In the genomic region with DNA sequence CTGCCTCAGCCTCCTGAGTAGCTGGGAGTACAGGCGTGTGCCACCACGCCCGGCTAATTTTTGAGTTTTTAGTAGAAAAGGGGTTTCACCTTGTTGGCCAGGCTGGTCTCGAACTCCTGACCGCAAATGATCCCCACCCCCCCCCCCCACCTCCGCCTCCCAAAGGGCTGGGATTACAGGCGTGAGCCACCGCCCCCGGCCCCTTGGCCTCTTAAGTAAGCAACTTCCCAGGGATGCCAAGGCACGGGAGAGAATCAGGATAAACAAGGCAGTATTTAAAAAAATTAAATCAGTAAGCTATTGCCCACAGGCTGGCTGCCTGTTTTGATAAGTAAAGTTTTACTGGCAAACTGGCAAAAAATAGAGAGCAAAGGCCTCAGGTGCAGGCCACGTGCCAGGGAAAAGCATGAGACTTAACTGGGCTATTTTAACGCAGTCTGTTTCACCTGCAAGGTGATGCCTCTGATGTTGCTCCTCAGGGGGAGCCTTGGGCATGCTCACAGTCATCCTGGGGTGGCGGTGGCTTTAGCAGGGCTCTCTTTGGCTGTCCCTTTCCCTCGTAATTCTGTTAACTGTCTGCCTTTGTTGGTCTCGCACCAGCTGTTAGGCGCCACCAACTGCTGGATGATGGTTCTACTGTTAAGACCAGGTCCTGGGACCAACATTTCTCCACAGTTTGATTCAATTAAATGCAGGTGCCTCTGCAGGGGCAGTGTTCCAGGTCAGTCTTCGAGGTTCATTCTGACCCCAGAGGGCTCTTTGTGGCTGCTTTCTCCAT, we compare ENCODE assay signal across 2 cellular contexts.
TF ChIP-seq lines count a peak whose summit lies in the region.

No MANE protein-coding gene starts in this region.

TF ChIP-seq in A549, 52 proteins besides CTCF, POLR2A, EP300 and RAD21:
- TF ChIP-seq, protein P1, sequence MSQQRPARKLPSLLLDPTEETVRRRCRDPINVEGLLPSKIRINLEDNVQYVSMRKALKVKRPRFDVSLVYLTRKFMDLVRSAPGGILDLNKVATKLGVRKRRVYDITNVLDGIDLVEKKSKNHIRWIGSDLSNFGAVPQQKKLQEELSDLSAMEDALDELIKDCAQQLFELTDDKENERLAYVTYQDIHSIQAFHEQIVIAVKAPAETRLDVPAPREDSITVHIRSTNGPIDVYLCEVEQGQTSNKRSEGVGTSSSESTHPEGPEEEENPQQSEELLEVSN (IDR thresholded peaks at IDR 0.05; ENCODE audit: borderline replicate concordance, low read depth) = peak; percentile 21; the same call in 1 of the 2 replicates
- TF ChIP-seq SMC3 (IDR thresholded peaks at IDR 0.05) (peak; percentile 23; the same call in 1 of the 3 replicates), KDM1A (IDR thresholded peaks at IDR 0.05; ENCODE audit: low read depth) (no peak)

TF ChIP-seq in HepG2, 621 proteins besides CTCF, POLR2A, EP300 and RAD21:
- no peak for TF ChIP-seq GATAD1 (CRISPR knock-in tag; IDR thresholded peaks at IDR 0.05)
- TF ChIP-seq, protein P2, sequence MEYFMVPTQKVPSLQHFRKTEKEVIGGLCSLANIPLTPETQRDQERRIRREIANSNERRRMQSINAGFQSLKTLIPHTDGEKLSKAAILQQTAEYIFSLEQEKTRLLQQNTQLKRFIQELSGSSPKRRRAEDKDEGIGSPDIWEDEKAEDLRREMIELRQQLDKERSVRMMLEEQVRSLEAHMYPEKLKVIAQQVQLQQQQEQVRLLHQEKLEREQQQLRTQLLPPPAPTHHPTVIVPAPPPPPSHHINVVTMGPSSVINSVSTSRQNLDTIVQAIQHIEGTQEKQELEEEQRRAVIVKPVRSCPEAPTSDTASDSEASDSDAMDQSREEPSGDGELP (IDR thresholded peaks at IDR 0.05; ENCODE audit: borderline replicate concordance, low read depth) = peak; percentile 79; the same call in 1 of the 2 replicates
- no peak for TF ChIP-seq HCFC1 (IDR thresholded peaks at IDR 0.05; ENCODE audit: low read depth, low read length)
- TF ChIP-seq, protein P3, sequence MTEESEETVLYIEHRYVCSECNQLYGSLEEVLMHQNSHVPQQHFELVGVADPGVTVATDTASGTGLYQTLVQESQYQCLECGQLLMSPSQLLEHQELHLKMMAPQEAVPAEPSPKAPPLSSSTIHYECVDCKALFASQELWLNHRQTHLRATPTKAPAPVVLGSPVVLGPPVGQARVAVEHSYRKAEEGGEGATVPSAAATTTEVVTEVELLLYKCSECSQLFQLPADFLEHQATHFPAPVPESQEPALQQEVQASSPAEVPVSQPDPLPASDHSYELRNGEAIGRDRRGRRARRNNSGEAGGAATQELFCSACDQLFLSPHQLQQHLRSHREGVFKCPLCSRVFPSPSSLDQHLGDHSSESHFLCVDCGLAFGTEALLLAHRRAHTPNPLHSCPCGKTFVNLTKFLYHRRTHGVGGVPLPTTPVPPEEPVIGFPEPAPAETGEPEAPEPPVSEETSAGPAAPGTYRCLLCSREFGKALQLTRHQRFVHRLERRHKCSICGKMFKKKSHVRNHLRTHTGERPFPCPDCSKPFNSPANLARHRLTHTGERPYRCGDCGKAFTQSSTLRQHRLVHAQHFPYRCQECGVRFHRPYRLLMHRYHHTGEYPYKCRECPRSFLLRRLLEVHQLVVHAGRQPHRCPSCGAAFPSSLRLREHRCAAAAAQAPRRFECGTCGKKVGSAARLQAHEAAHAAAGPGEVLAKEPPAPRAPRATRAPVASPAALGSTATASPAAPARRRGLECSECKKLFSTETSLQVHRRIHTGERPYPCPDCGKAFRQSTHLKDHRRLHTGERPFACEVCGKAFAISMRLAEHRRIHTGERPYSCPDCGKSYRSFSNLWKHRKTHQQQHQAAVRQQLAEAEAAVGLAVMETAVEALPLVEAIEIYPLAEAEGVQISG (CRISPR knock-in tag; IDR thresholded peaks at IDR 0.05) = 0 out of 2 replicates have a peak, but pooled peaks have one; percentile 23
- TF ChIP-seq, protein P4, sequence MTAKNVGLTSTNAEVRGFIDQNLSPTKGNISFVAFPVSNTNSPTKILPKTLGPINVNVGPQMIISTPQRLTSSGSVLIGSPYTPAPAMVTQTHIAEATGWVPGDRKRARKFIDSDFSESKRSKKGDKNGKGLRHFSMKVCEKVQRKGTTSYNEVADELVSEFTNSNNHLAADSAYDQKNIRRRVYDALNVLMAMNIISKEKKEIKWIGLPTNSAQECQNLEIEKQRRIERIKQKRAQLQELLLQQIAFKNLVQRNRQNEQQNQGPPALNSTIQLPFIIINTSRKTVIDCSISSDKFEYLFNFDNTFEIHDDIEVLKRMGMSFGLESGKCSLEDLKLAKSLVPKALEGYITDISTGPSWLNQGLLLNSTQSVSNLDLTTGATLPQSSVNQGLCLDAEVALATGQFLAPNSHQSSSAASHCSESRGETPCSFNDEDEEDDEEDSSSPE (CRISPR knock-in tag; IDR thresholded peaks at IDR 0.05) = peak; percentile 16; the same call in 1 of the 2 replicates
- 0 out of 2 replicates have a peak, but pooled peaks have one; percentile 25 for TF ChIP-seq PITX1 (CRISPR knock-in tag; IDR thresholded peaks at IDR 0.05)
- no peak for TF ChIP-seq ZNF543 (CRISPR knock-in tag; IDR thresholded peaks at IDR 0.05)
- TF ChIP-seq MED1 (CRISPR knock-in tag; IDR thresholded peaks at IDR 0.05) = 0 out of 2 replicates have a peak, but pooled peaks have one; percentile 17
- TF ChIP-seq, protein P5, sequence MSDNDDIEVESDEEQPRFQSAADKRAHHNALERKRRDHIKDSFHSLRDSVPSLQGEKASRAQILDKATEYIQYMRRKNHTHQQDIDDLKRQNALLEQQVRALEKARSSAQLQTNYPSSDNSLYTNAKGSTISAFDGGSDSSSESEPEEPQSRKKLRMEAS (IDR thresholded peaks at IDR 0.05) = 0 out of 2 replicates have a peak, but pooled peaks have one; percentile 13
- TF ChIP-seq LCORL (IDR thresholded peaks at IDR 0.05) = no peak
- no peak for TF ChIP-seq LCORL (CRISPR knock-in tag; IDR thresholded peaks at IDR 0.05)
- TF ChIP-seq, protein P6, sequence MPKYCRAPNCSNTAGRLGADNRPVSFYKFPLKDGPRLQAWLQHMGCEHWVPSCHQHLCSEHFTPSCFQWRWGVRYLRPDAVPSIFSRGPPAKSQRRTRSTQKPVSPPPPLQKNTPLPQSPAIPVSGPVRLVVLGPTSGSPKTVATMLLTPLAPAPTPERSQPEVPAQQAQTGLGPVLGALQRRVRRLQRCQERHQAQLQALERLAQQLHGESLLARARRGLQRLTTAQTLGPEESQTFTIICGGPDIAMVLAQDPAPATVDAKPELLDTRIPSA (CRISPR knock-in tag; IDR thresholded peaks at IDR 0.05; ENCODE audit: borderline replicate concordance) = no peak
- no peak for TF ChIP-seq ZSCAN12 (CRISPR knock-in tag; IDR thresholded peaks at IDR 0.05)
- TF ChIP-seq ZNF326 (CRISPR knock-in tag; IDR thresholded peaks at IDR 0.05; ENCODE audit: borderline replicate concordance) = no peak
- TF ChIP-seq, protein P7, sequence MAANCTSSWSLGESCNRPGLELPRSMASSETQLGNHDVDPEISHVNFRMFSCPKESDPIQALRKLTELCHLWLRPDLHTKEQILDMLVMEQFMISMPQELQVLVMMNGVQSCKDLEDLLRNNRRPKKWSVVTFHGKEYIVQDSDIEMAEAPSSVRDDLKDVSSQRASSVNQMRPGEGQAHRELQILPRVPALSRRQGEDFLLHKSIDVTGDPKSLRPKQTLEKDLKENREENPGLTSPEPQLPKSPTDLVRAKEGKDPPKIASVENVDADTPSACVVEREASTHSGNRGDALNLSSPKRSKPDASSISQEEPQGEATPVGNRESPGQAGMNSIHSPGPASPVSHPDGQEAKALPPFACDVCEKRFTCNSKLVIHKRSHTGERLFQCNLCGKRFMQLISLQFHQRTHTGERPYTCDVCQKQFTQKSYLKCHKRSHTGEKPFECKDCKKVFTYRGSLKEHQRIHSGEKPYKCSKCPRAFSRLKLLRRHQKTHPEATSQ (CRISPR knock-in tag; IDR thresholded peaks at IDR 0.05; ENCODE audit: borderline replicate concordance) = no peak
- TF ChIP-seq STAG1 (CRISPR knock-in tag; IDR thresholded peaks at IDR 0.05) = peak; percentile 58
- no peak for TF ChIP-seq ZNF496 (CRISPR knock-in tag; IDR thresholded peaks at IDR 0.05; ENCODE audit: insufficient replicate concordance)
- TF ChIP-seq, protein P8, sequence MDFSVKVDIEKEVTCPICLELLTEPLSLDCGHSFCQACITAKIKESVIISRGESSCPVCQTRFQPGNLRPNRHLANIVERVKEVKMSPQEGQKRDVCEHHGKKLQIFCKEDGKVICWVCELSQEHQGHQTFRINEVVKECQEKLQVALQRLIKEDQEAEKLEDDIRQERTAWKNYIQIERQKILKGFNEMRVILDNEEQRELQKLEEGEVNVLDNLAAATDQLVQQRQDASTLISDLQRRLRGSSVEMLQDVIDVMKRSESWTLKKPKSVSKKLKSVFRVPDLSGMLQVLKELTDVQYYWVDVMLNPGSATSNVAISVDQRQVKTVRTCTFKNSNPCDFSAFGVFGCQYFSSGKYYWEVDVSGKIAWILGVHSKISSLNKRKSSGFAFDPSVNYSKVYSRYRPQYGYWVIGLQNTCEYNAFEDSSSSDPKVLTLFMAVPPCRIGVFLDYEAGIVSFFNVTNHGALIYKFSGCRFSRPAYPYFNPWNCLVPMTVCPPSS (IDR thresholded peaks at IDR 0.05) = no peak
- no peak for TF ChIP-seq SRF (IDR thresholded peaks at IDR 0.05; ENCODE audit: low read depth, low read length)
- TF ChIP-seq MIER3 (CRISPR knock-in tag; IDR thresholded peaks at IDR 0.05; ENCODE audit: borderline replicate concordance) = no peak
- no peak for TF ChIP-seq ZNF432 (CRISPR knock-in tag; IDR thresholded peaks at IDR 0.05; ENCODE audit: borderline replicate concordance)
